ENCODE assay signal across 1 cellular context in genomic region chr20:46774943-46775560, GRCh38.
TF ChIP-seq lines count a peak whose summit lies in the region.

No MANE protein-coding gene starts in this region.

TF ChIP-seq in HCT116, 20 proteins besides CTCF, POLR2A, EP300 and RAD21 (continued from another document):
- TF ChIP-seq ZBTB33 (IDR thresholded peaks at IDR 0.05; ENCODE audit: extremely low read depth, insufficient replicate concordance, low read length) (no peak), SRF (IDR thresholded peaks at IDR 0.05; ENCODE audit: low read depth) (no peak), EZH2phosphoT487 (IDR thresholded peaks at IDR 0.05; ENCODE audit: borderline replicate concordance) (no peak), ZNF274 (IDR thresholded peaks at IDR 0.05; ENCODE audit: low read depth, low read length) (no peak), JUND (IDR thresholded peaks at IDR 0.05) (peak; percentile 37; the same call in 1 of the 2 replicates), CEBPB (IDR thresholded peaks at IDR 0.05; ENCODE audit: low read depth) (no peak), REST (IDR thresholded peaks at IDR 0.05; ENCODE audit: low read depth) (no peak)
